In the genomic region with DNA sequence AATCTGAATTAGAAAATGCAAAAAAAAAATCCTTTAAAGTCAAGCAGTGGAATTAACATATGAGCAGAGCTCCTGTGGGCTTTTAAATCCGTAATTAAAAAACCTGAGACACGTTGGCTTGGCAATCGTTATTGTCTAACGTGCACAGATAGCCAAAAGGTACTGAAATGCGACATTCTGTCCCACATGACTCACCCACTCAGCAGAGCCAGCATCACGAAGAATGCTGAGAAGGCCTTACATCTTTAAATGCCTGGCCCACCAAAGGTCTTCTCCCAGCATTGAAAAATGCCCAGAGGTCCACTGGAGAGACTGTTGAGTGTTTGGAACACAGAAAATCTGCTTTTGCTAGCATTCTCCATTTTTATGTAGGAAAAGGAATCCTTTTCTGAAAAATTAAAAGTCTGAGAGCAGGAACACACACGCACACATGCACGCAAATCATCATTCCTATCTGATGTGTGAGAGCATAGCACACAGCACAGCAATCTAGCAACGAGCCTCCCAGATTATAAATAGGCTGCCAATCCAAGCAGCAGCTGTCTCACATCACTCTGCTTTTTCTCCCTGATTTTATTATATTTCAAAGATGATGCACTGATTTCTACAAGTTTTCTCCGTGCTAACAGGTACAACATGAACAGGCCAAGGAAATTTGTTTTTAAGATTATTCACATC, we compare ENCODE assay signal across 16 cellular contexts.
DNase-seq lines count a peak whose midpoint lies in the region; ATAC-seq and TF ChIP-seq lines count a peak whose summit lies in the region.
"Had no signal": no experiment of that assay in that cellular context is flagged by ENCODE, and none has a peak within 500 bp of the region (broad histone marks: within the 10 kb centered on the region; RNA-seq: fewer than 3 reads in every experiment).

No MANE protein-coding gene starts in this region.

- no peak overlapping the region for H3K4ac ChIP-seq in H9 (ENCODE audit: low read depth, low read length)

- no peaks in the 10 kb centered on the region for H3K9me3 ChIP-seq in H9 (ENCODE audit: control insufficient read depth, low read depth, low read length)
- H3K9me3 ChIP-seq: ascending aorta, SJSA1, testis had no signal

- H3K27ac ChIP-seq in H9 (ENCODE audit: insufficient read length, low read depth, low read length): no peak overlapping the region
- H3K27ac ChIP-seq: ascending aorta, SJSA1, testis had no signal

- 0 out of 2 replicates have a peak, but pooled peaks cover 2% of the 10 kb centered on the region for H3K4me1 ChIP-seq in H9 (ENCODE audit: insufficient read depth, low read length)
- H3K4me1 ChIP-seq: SJSA1, testis had no signal

- H2BK5ac ChIP-seq in H9 (ENCODE audit: insufficient read length, low read length): no peak overlapping the region

- H3K36me3 Mint-ChIP-seq in H9 (ENCODE audit: insufficient read depth in 1 of 3, low read depth in 3 of 3) (peaks cover 0 to 1% (median 0%) of the 10 kb centered on the region in 3 experiments; a peak in 1 of 7 replicates), brain (peaks cover 8% of the 10 kb centered on the region), T-cell (peaks cover 15% of the 10 kb centered on the region)

- H3K27me3 ChIP-seq in H9 (ENCODE audit: insufficient read depth, low read length): no peaks in the 10 kb centered on the region
- H3K27me3 ChIP-seq: ascending aorta, SJSA1, testis had no signal

- H3K79me2 ChIP-seq in H9 (ENCODE audit: insufficient read depth, low read length): no peaks in the 10 kb centered on the region

- no peak overlapping the region for H2BK120ac ChIP-seq in H9 (ENCODE audit: low read depth, low read length, poor library complexity, severe bottlenecking)

- H3K23ac ChIP-seq in H9 (ENCODE audit: insufficient read length, low read depth, low read length): no peak overlapping the region

- no peak overlapping the region for H4K91ac ChIP-seq in H9 (ENCODE audit: insufficient read length, low read depth, low read length)

- H3K4me3 Mint-ChIP-seq in H9 (no peak overlapping the region), brain (peak overlapping the region in 3 of 5 experiments; percentile 16 to 75 (median 56)), T-cell (no peak overlapping the region)
- H3K4me3 Mint-ChIP-seq: CD4-positive, alpha-beta T cell had no signal

- H4K20me1 ChIP-seq in H9 (ENCODE audit: control insufficient read depth, insufficient read depth, insufficient read length): no peaks in the 10 kb centered on the region

- H4K8ac ChIP-seq in H9 (replicated peaks; ENCODE audit: insufficient read length, low read depth, low read length): no peak overlapping the region

- peaks cover 10 to 14% of the 10 kb centered on the region in 2 experiments for H3K4me1 Mint-ChIP-seq in H9
- peaks cover 35% of the 10 kb centered on the region for H3K4me1 Mint-ChIP-seq in brain
- H3K4me1 Mint-ChIP-seq in T-cell: peaks cover 4 to 12% (median 6%) of the 10 kb centered on the region in 3 donors

- ATAC-seq in T-cell (replicated peaks in 1 of 4) (no peak), GM21528 (IDR thresholded peaks at IDR 0.05; ENCODE audit: low FRiP score, unreplicated experiment) (no peak)

- no peak overlapping the region for H4K5ac ChIP-seq in H9 (ENCODE audit: insufficient read length, low read depth, low read length)

- H2BK20ac ChIP-seq in H9 (ENCODE audit: low read depth, low read length, poor library complexity, severe bottlenecking): no peak overlapping the region

- no CpG with 5 or more reads among the region's 10 CpGs for WGBS in H9 (ENCODE audit: extremely low coverage, insufficient read length, low lambda C conversion rate)

- no peak overlapping the region for H3K9ac ChIP-seq in H9 (ENCODE audit: extremely low read depth, insufficient read length, low read length)

- no peak overlapping the region for H3K18ac ChIP-seq in H9 (ENCODE audit: insufficient read length, low read depth, low read length)

- no peaks in the 10 kb centered on the region for H3K27me3 Mint-ChIP-seq in H9 (ENCODE audit: low read depth)
- no peaks in the 10 kb centered on the region for H3K27me3 Mint-ChIP-seq in brain
- no peaks in the 10 kb centered on the region for H3K27me3 Mint-ChIP-seq in T-cell
- H3K27me3 Mint-ChIP-seq: CD4-positive, alpha-beta T cell had no signal

- no peak overlapping the region for H2BK15ac ChIP-seq in H9 (ENCODE audit: low read depth, low read length)

- H3K9me3 Mint-ChIP-seq in H9 (no peaks in the 10 kb centered on the region), brain (no peaks in the 10 kb centered on the region), T-cell (no peaks in the 10 kb centered on the region)
- H3K9me3 Mint-ChIP-seq: activated T-helper 2 cell treated with anti-CD3 and anti-CD28 coated beads, Interferon-gamma antibody, Interleukin-2, Interleukin-4, amounts not matched to agents 10 μg/mL and 5 μg/mL and 100 μg/mL, durations not matched to agents 14 hours and 24 hours and 36 hours; CD4-positive, alpha-beta T cell had no signal

- TF ChIP-seq CTCF in H9 (conservative IDR thresholded peaks at IDR 0.05) (no peak), brain (conservative IDR thresholded peaks at IDR 0.05) (no peak)

- H3K56ac ChIP-seq in H9 (ENCODE audit: insufficient read length, low read depth, low read length): no peak overlapping the region

- no peak overlapping the region for H3T11ph ChIP-seq in H9 (ENCODE audit: low read length)

- H3K27ac Mint-ChIP-seq in H9: peak overlapping the region; percentile 9 to 74 (median 27); a peak in 4 of 7 replicates
- H3K27ac Mint-ChIP-seq in brain: peak overlapping the region; percentile 45 to 96 (median 84)
- H3K27ac Mint-ChIP-seq in T-cell: no peak overlapping the region
- H3K27ac Mint-ChIP-seq: activated T-helper 2 cell treated with anti-CD3 and anti-CD28 coated beads, Interferon-gamma antibody, Interleukin-2, Interleukin-4, amounts not matched to agents 10 μg/mL and 5 μg/mL and 100 μg/mL, durations not matched to agents 14 hours and 24 hours and 36 hours; CD4-positive, alpha-beta T cell had no signal

- POLR2A ChIA-PET in T-cell (lab: Charles Lee): no interaction called here

- CTCF ChIA-PET in T-cell (lab: Charles Lee): no interaction called here

- no peaks in the 10 kb centered on the region for H3K23me2 ChIP-seq in H9 (ENCODE audit: insufficient read length, low read depth, low read length, poor library complexity, severe bottlenecking)

- no peak overlapping the region for H2BK12ac ChIP-seq in H9 (ENCODE audit: insufficient read length, low read depth, low read length)

- H2AK5ac ChIP-seq in H9 (ENCODE audit: insufficient read length, low read length): no peak overlapping the region

- H2AFZ ChIP-seq in H9 (ENCODE audit: low read length): no peak overlapping the region

- no peak overlapping the region for H3K14ac ChIP-seq in H9 (ENCODE audit: insufficient read depth, low read length)

- no peak overlapping the region for H3K4me2 ChIP-seq in H9 (ENCODE audit: insufficient read depth, insufficient read length, low read length)

- no peak for DNase-seq in H9
- DNase-seq in hepatic stellate cell (ENCODE audit: low spot score): peak; percentile 52
- DNase-seq in superior temporal gyrus (ENCODE audit: extremely low spot score): peak; percentile 35
- no peak for DNase-seq in T-cell
- no peak for DNase-seq in GM19240 (ENCODE audit: insufficient read length, low spot score)
- DNase-seq: CD4-positive, alpha-beta T cell; effector memory CD4-positive, alpha-beta T cell; KBM-7; NCI-H1436 treated with DMSO at 0.1 percent for 48 hours; stimulated activated CD4-positive, alpha-beta T cell treated with anti-CD3 and anti-CD28 coated beads, Interleukin-15, amount 100 ng/mL, for 24 hours; testis had no signal

- H3K79me1 ChIP-seq in H9 (ENCODE audit: insufficient read depth, low read depth, low read length, poor library complexity, severe bottlenecking): no peaks in the 10 kb centered on the region

Comparison
In these comparisons a context has a peak if more than half of its experiments do, and no peak if none do; other contexts are left out.
1. DNase-seq: peak in hepatic stellate cell (single experiment) and superior temporal gyrus (single experiment); none in H9 (single experiment), T-cell (0 of 34) and GM19240 (single experiment).
2. H3K27ac Mint-ChIP-seq: peak in H9 (3 of 3) and brain (5 of 5); none in T-cell (0 of 2).
3. H3K4me3 Mint-ChIP-seq: peak in brain (3 of 5); none in H9 (0 of 2) and T-cell (0 of 3).